ENCODE assay signal across 19 cellular contexts in genomic region chr19:40216013-40216776, GRCh38. TPM values are rescaled to one million over a fixed set of nuclear protein-coding genes. Genes with fewer than 3 reads are reported as not detected.
DNase-seq lines count a peak whose midpoint lies in the region; ATAC-seq and TF ChIP-seq lines count a peak whose summit lies in the region.
"Had no signal": no experiment of that assay in that cellular context is flagged by ENCODE, and none has a peak within 500 bp of the region (broad histone marks: within the 10 kb centered on the region; RNA-seq: fewer than 3 reads in every experiment).

No MANE protein-coding gene starts in this region.

- no peaks in the 10 kb centered on the region for H3K9me3 Mint-ChIP-seq in natural killer cell treated with Interleukin-12 subunit alpha and Interleukin-12 subunit beta and Interleukin-15 and Interleukin-18, amount 100 ng/mL, for 72 hours
- H3K9me3 Mint-ChIP-seq in natural killer cell: no peaks in the 10 kb centered on the region
- H3K9me3 Mint-ChIP-seq in endothelial cell (ENCODE audit: unreplicated experiment): no peaks in the 10 kb centered on the region
- H3K9me3 Mint-ChIP-seq: activated naive CD4-positive, alpha-beta T cell treated with anti-CD3 and anti-CD28 coated beads, Interleukin-2, amount 10 ng/mL, durations not matched to agents 7 days and 5 days; stimulated activated naive CD8-positive, alpha-beta T cell treated with anti-CD3 and anti-CD28 coated beads, Interleukin-15, Interleukin-2, amounts not matched to agents 100 ng/mL and 50 ng/mL, for 24 hours had no signal

- no peaks in the 10 kb centered on the region for H4K20me1 ChIP-seq in PC-3 (ENCODE audit: low read length)

- peak overlapping the region; percentile 90 for H3K4me2 ChIP-seq in PC-3 (ENCODE audit: low read length)

- CTCF ChIA-PET in PC-3 (lab: Charles Lee): no interaction called here

- no peaks in the 10 kb centered on the region for H3K36me3 ChIP-seq in PC-3 (ENCODE audit: low read depth, low read length)
- H3K36me3 ChIP-seq in tibial nerve: peaks cover 0 to 38% (median 0%) of the 10 kb centered on the region in 3 donors
- H3K36me3 ChIP-seq: vagina had no signal

- H3K4me3 Mint-ChIP-seq in natural killer cell treated with Interleukin-12 subunit alpha and Interleukin-12 subunit beta and Interleukin-15 and Interleukin-18, amount 100 ng/mL, for 72 hours: peak overlapping the region; percentile 56
- no peak overlapping the region for H3K4me3 Mint-ChIP-seq in natural killer cell
- peak overlapping the region; percentile 24 for H3K4me3 Mint-ChIP-seq in endothelial cell (ENCODE audit: unreplicated experiment)
- H3K4me3 Mint-ChIP-seq: activated naive CD4-positive, alpha-beta T cell treated with anti-CD3 and anti-CD28 coated beads, Interleukin-2, amount 10 ng/mL, durations not matched to agents 7 days and 5 days; stimulated activated naive CD8-positive, alpha-beta T cell treated with anti-CD3 and anti-CD28 coated beads, Interleukin-15, Interleukin-2, amounts not matched to agents 100 ng/mL and 50 ng/mL, for 24 hours had no signal

- no peak overlapping the region for H3K9ac ChIP-seq in PC-3 (ENCODE audit: low read length)

- H2AFZ ChIP-seq in PC-3 (ENCODE audit: low read length): peak overlapping the region; percentile 85

- DNase-seq in natural killer cell treated with Interleukin-12 subunit alpha and Interleukin-12 subunit beta and Interleukin-15 and Interleukin-18, amount 100 ng/mL, for 72 hours (ENCODE audit: low spot score): no peak
- DNase-seq in natural killer cell: no peak
- no peak for DNase-seq in PC-3
- DNase-seq in endothelial cell (ENCODE audit: low spot score): no peak
- DNase-seq in tibial nerve (ENCODE audit: low spot score in 2 of 2): no peak
- DNase-seq in CD1c-positive myeloid dendritic cell (ENCODE audit: extremely low spot score): no peak
- no peak for DNase-seq in NCI-H128 (lab: John Stamatoyannopoulos, UW; ENCODE audit: unreplicated experiment)
- DNase-seq in activated CD4-positive, alpha-beta T cell treated with anti-CD3 and anti-CD28 coated beads, Interleukin-2, amount 50 U/mL, for 48 hours: no peak
- DNase-seq: activated CD4-positive, alpha-beta T cell treated with anti-CD3 and anti-CD28 coated beads for 1 hour; activated CD8-positive, alpha-beta memory T cell treated with anti-CD3 and anti-CD28 coated beads, Interleukin-2, amount 50 U/mL, for 48 hours; activated naive CD4-positive, alpha-beta T cell treated with anti-CD3 and anti-CD28 coated beads, Interleukin-2, amount 10 ng/mL, durations not matched to agents 7 days and 5 days; hippocampal formation; left ventricle myocardium inferior; NK-92 treated with Interleukin-12 subunit alpha and Interleukin-12 subunit beta, amount 100 ng/mL, for 24 hours had no signal

- intact Hi-C loops in natural killer cell (cut with micrococcal nuclease) (no loop called here), PC-3 (cut with micrococcal nuclease) (no loop called here)

- no peak for TF ChIP-seq POLR2A in tibial nerve (IDR thresholded peaks at IDR 0.05)

- H3K79me2 ChIP-seq in PC-3 (ENCODE audit: low read length): no peaks in the 10 kb centered on the region

- no peak for TF ChIP-seq EP300 in tibial nerve (IDR thresholded peaks at IDR 0.05)

- 52 to 54% methylated on average over 22 to 23 of the region's 23 CpGs for WGBS in tibial nerve, 2 donors

- H3K27me3 ChIP-seq in PC-3 (ENCODE audit: low read length) (no peaks in the 10 kb centered on the region), tibial nerve (peaks cover 4 to 50% of the 10 kb centered on the region in 2 donors)

- no peaks in the 10 kb centered on the region for H3K36me3 Mint-ChIP-seq in natural killer cell treated with Interleukin-12 subunit alpha and Interleukin-12 subunit beta and Interleukin-15 and Interleukin-18, amount 100 ng/mL, for 72 hours
- H3K36me3 Mint-ChIP-seq in natural killer cell (no peaks in the 10 kb centered on the region), endothelial cell (ENCODE audit: low read depth, unreplicated experiment) (peaks cover 4% of the 10 kb centered on the region)

- H3K9me2 ChIP-seq in PC-3 (replicated peaks; ENCODE audit: low read length): no peaks in the 10 kb centered on the region

- H3K27ac Mint-ChIP-seq in natural killer cell treated with Interleukin-12 subunit alpha and Interleukin-12 subunit beta and Interleukin-15 and Interleukin-18, amount 100 ng/mL, for 72 hours: no peak overlapping the region
- H3K27ac Mint-ChIP-seq in natural killer cell (no peak overlapping the region), endothelial cell (ENCODE audit: unreplicated experiment) (no peak overlapping the region)
- H3K27ac Mint-ChIP-seq: activated naive CD4-positive, alpha-beta T cell treated with anti-CD3 and anti-CD28 coated beads, Interleukin-2, amount 10 ng/mL, durations not matched to agents 7 days and 5 days; stimulated activated naive CD8-positive, alpha-beta T cell treated with anti-CD3 and anti-CD28 coated beads, Interleukin-15, Interleukin-2, amounts not matched to agents 100 ng/mL and 50 ng/mL, for 24 hours had no signal

- no peak for ATAC-seq in natural killer cell treated with Interleukin-12 subunit alpha and Interleukin-12 subunit beta and Interleukin-15 and Interleukin-18, amount 100 ng/mL, for 72 hours
- no peak for ATAC-seq in natural killer cell
- ATAC-seq in PC-3: peak; percentile 12

- peaks cover 19 to 22% of the 10 kb centered on the region in 2 donors for H3K27me3 Mint-ChIP-seq in natural killer cell treated with Interleukin-12 subunit alpha and Interleukin-12 subunit beta and Interleukin-15 and Interleukin-18, amount 100 ng/mL, for 72 hours
- H3K27me3 Mint-ChIP-seq in natural killer cell (ENCODE audit: low read depth in 2 of 2): peaks cover 18 to 29% of the 10 kb centered on the region in 2 donors
- peaks cover 23% of the 10 kb centered on the region for H3K27me3 Mint-ChIP-seq in endothelial cell (ENCODE audit: unreplicated experiment)

- peak overlapping the region; percentile 68 for H3K4me3 ChIP-seq in PC-3 (ENCODE audit: low read length)
- no peak overlapping the region for H3K4me3 ChIP-seq in tibial nerve
- H3K4me3 ChIP-seq: left ventricle myocardium inferior, vagina had no signal

- H3K27ac ChIP-seq in PC-3 (ENCODE audit: low read length): no peak overlapping the region
- no peak overlapping the region for H3K27ac ChIP-seq in tibial nerve
- H3K27ac ChIP-seq: left ventricle myocardium inferior, vagina had no signal

- TF ChIP-seq CTCF in natural killer cell (IDR thresholded peaks at IDR 0.05): no peak
- no peak for TF ChIP-seq CTCF in PC-3 (conservative IDR thresholded peaks at IDR 0.05; ENCODE audit: low read depth, low read length)
- no peak for TF ChIP-seq CTCF in endothelial cell (IDR thresholded peaks at IDR 0.05; ENCODE audit: unreplicated experiment)
- no peak for TF ChIP-seq CTCF in tibial nerve (IDR thresholded peaks at IDR 0.05)

- H3K4me1 Mint-ChIP-seq in natural killer cell treated with Interleukin-12 subunit alpha and Interleukin-12 subunit beta and Interleukin-15 and Interleukin-18, amount 100 ng/mL, for 72 hours (ENCODE audit: low read depth in 2 of 2): peaks cover 11 to 12% of the 10 kb centered on the region in 2 donors
- H3K4me1 Mint-ChIP-seq in natural killer cell (peaks cover 0 to 4% of the 10 kb centered on the region in 2 donors), endothelial cell (ENCODE audit: unreplicated experiment) (peaks cover 5% of the 10 kb centered on the region)

- no TSS peak for BruUV-seq in PC-3 (replicated peaks; lab: Mats Ljungman, UMichigan)

- POLR2A ChIA-PET in PC-3 (lab: Charles Lee; ENCODE audit: unreplicated experiment): no interaction called here

- H3K9me3 ChIP-seq in PC-3 (ENCODE audit: low read length): no peaks in the 10 kb centered on the region
- no peaks in the 10 kb centered on the region for H3K9me3 ChIP-seq in tibial nerve
- H3K9me3 ChIP-seq: left ventricle myocardium inferior, vagina had no signal

- no peaks in the 10 kb centered on the region for H3F3A ChIP-seq in PC-3 (ENCODE audit: low read length, unreplicated experiment)

- H3K4me1 ChIP-seq in PC-3 (ENCODE audit: insufficient read depth, low read length): peaks cover 24% of the 10 kb centered on the region
- peaks cover 0 to 12% (median 0%) of the 10 kb centered on the region in 4 donors for H3K4me1 ChIP-seq in tibial nerve

RNA-seq across cellular contexts. Expression of gene TTC9B, which starts 2.0 kb away (rescaled TPM):
- total RNA-seq in natural killer cell treated with Interleukin-12 subunit alpha and Interleukin-12 subunit beta and Interleukin-15 and Interleukin-18, amount 100 ng/mL, for 72 hours: not detected
- total RNA-seq in natural killer cell (not detected), PC-3 (2014; rRNA removed) (0.15 and 0.17 TPM in 2 replicates), endothelial cell (ENCODE audit: unreplicated experiment) (1.1 TPM), tibial nerve (under 1 TPM in 1 of 4 donors, not detected in 3; 0.84 TPM)
- total RNA-seq: fibroblast of lung; left ventricle myocardium inferior; pulmonary artery endothelial cell; T-helper 2 cell treated with Interferon-gamma antibody and Interleukin-4, amounts not matched to agents 100 ng/mL and 5 ng/mL, for 36 hours; vagina had no signal

RNA-seq across cellular contexts. Expression of gene CCNP, which starts 10.3 kb away (rescaled TPM):
- total RNA-seq in natural killer cell treated with Interleukin-12 subunit alpha and Interleukin-12 subunit beta and Interleukin-15 and Interleukin-18, amount 100 ng/mL, for 72 hours: under 1 TPM in 1 of 2 donors, not detected in 1; 0.98 TPM
- total RNA-seq in natural killer cell: 1 to 10 TPM; 1.2 to 1.8 (median 1.2) TPM
- not detected in 2 replicates for total RNA-seq in PC-3 (2014; rRNA removed)
- 0.18 TPM for total RNA-seq in endothelial cell (ENCODE audit: unreplicated experiment)
- 1 to 10 TPM in 1 of 4 donors, not detected in 3; 2.7 TPM for total RNA-seq in tibial nerve
- total RNA-seq: vagina had no signal

RNA-seq across cellular contexts. Expression of gene MAP3K10, which starts 25.0 kb away (rescaled TPM):
- total RNA-seq in natural killer cell treated with Interleukin-12 subunit alpha and Interleukin-12 subunit beta and Interleukin-15 and Interleukin-18, amount 100 ng/mL, for 72 hours: 10 to 100 TPM; 13.2 to 28.4 TPM
- total RNA-seq in natural killer cell (10 to 100 TPM; 27.1 to 39.0 (median 36.0) TPM), PC-3 (2014; rRNA removed) (11.2 and 13.0 TPM in 2 replicates), endothelial cell (ENCODE audit: unreplicated experiment) (20.6 TPM), tibial nerve (10 to 100 TPM; 12.7 to 24.6 (median 13.9) TPM)
